Comparison of ENCODE assay signal across 18 cellular contexts in genomic region chr17:7993972-7994589, GRCh38. TPM values are rescaled to one million over a fixed set of nuclear protein-coding genes. Genes with fewer than 3 reads are reported as not detected.
DNase-seq lines count a peak whose midpoint lies in the region; ATAC-seq, FAIRE-seq and TF ChIP-seq lines count a peak whose summit lies in the region.
"Had no signal": no experiment of that assay in that cellular context is flagged by ENCODE, and none has a peak within 500 bp of the region (broad histone marks: within the 10 kb centered on the region; RNA-seq: fewer than 3 reads in every experiment).

No MANE protein-coding gene starts in this region.

- H2BK5ac ChIP-seq in H1 (ENCODE audit: low read depth, low read length) (no peak overlapping the region), trophoblast cell (ENCODE audit: low read depth, low read length, poor library complexity) (no peak overlapping the region)

- TF ChIP-seq EP300 in H1 (IDR thresholded peaks at IDR 0.05; ENCODE audit: borderline replicate concordance in 1 of 2, low read depth in 2 of 2, low read length in 2 of 2), result no peak

- no peak overlapping the region for H3K9ac ChIP-seq in H1 (replicated peaks in 1 of 4; ENCODE audit: extremely low read depth in 1 of 4, low read depth in 3 of 4, low read length in 3 of 4)
- no peak overlapping the region for H3K9ac ChIP-seq in trophoblast cell (ENCODE audit: low read length)

- H2BK12ac ChIP-seq in H1 (ENCODE audit: low read depth, low read length) (no peak overlapping the region), trophoblast cell (ENCODE audit: low read length) (no peak overlapping the region)

- H3K9me3 ChIP-seq in right cardiac atrium (ENCODE audit: control insufficient read depth, low read length) (no peaks in the 10 kb centered on the region), right atrium auricular region (no peaks in the 10 kb centered on the region), H1 (ENCODE audit: insufficient read depth in 2 of 2, low read depth in 1 of 2, low read length in 1 of 2) (no peaks in the 10 kb centered on the region), psoas muscle (no peaks in the 10 kb centered on the region), trophoblast cell (ENCODE audit: insufficient read depth, low read depth, low read length) (no peaks in the 10 kb centered on the region)
- H3K9me3 ChIP-seq: BE2C had no signal

- H3K4me1 ChIP-seq in right cardiac atrium (ENCODE audit: control insufficient read depth, insufficient read depth, low read length) (peaks cover 1% of the 10 kb centered on the region), right atrium auricular region (peaks cover 0 to 20% of the 10 kb centered on the region in 2 donors), H1 (replicated peaks in 1 of 4; ENCODE audit: control insufficient read depth in 3 of 4, insufficient read depth in 4 of 4, low read length in 3 of 4) (peaks cover 0 to 2% (median 0%) of the 10 kb centered on the region in 4 experiments; a peak in 1 of 7 replicates), psoas muscle (no peaks in the 10 kb centered on the region), trophoblast cell (ENCODE audit: control insufficient read depth in 1 of 2, insufficient read depth in 2 of 2, low read length in 2 of 2) (peaks cover 0 to 7% of the 10 kb centered on the region in 2 experiments)
- H3K4me1 ChIP-seq: BE2C had no signal

- H3K14ac ChIP-seq in H1 (ENCODE audit: insufficient read length) (no peak overlapping the region), trophoblast cell (ENCODE audit: low read length) (no peak overlapping the region)

- H2AFZ ChIP-seq in H1 (ENCODE audit: low read length) (no peak overlapping the region), trophoblast cell (ENCODE audit: insufficient read depth, low read length, poor library complexity) (no peak overlapping the region)

- no peaks in the 10 kb centered on the region for H3K27me3 ChIP-seq in right cardiac atrium (ENCODE audit: control insufficient read depth, insufficient read depth)
- H3K27me3 ChIP-seq in right atrium auricular region, result no peaks in the 10 kb centered on the region
- H3K27me3 ChIP-seq in H1 (replicated peaks in 1 of 4; ENCODE audit: control insufficient read depth in 3 of 4, extremely low read depth in 1 of 4, insufficient read depth in 3 of 4, low read length in 3 of 4), result peaks cover 0 to 14% (median 6%) of the 10 kb centered on the region in 4 experiments; a peak in 4 of 7 replicates
- H3K27me3 ChIP-seq in psoas muscle (ENCODE audit: insufficient read depth in 3 of 3, low read length in 2 of 3), result no peaks in the 10 kb centered on the region
- no peaks in the 10 kb centered on the region for H3K27me3 ChIP-seq in trophoblast cell (ENCODE audit: insufficient read depth, low read length)
- H3K27me3 ChIP-seq: BE2C had no signal

- H3K4me3 ChIP-seq in right cardiac atrium (ENCODE audit: low read length), result no peak overlapping the region
- no peak overlapping the region for H3K4me3 ChIP-seq in right atrium auricular region
- no peak overlapping the region for H3K4me3 ChIP-seq in H1 (ENCODE audit: extremely low read depth in 1 of 4, insufficient read depth in 2 of 4, low read depth in 3 of 4, low read length in 4 of 4)
- no peak overlapping the region for H3K4me3 ChIP-seq in psoas muscle
- H3K4me3 ChIP-seq in trophoblast cell (ENCODE audit: low read depth, low read length), result no peak overlapping the region

- H3K4ac ChIP-seq in H1 (replicated peaks; ENCODE audit: insufficient read length, low read depth, low read length) (no peak overlapping the region), trophoblast cell (ENCODE audit: low read depth, low read length) (no peak overlapping the region)

- TF ChIP-seq RAD21 in H1 (IDR thresholded peaks at IDR 0.05 in 1 of 2, conservative IDR thresholded peaks at IDR 0.05 in 1 of 2; ENCODE audit: low read depth in 2 of 2, low read length in 2 of 2), result no peak

- POLR2A ChIA-PET in H1 (lab: Charles Lee; ENCODE audit: partially characterized antibody), result interaction anchor here (1.6 kb wide), 1 partner anchor 17 kb away, joined by 5 read pairs; no protein-coding TSS in a partner anchor

- no peak overlapping the region for H3K18ac ChIP-seq in H1 (ENCODE audit: extremely low read depth, low read length)
- H3K18ac ChIP-seq in trophoblast cell (ENCODE audit: low read length), result no peak overlapping the region

- H3K27ac ChIP-seq in right cardiac atrium (ENCODE audit: low read length), result peak overlapping the region; percentile 2
- H3K27ac ChIP-seq in right atrium auricular region, result no peak overlapping the region
- no peak overlapping the region for H3K27ac ChIP-seq in H1 (ENCODE audit: low read depth, low read length)
- peak overlapping the region; percentile 36 for H3K27ac ChIP-seq in psoas muscle
- no peak overlapping the region for H3K27ac ChIP-seq in trophoblast cell (ENCODE audit: low read depth, low read length)
- H3K27ac ChIP-seq: C4-2B had no signal

- H4K91ac ChIP-seq in H1 (replicated peaks; ENCODE audit: insufficient read length, low read length), result no peak overlapping the region
- H4K91ac ChIP-seq in trophoblast cell (ENCODE audit: low read depth, low read length), result no peak overlapping the region

- no peak for TF ChIP-seq CTCF in right atrium auricular region (IDR thresholded peaks at IDR 0.05)
- TF ChIP-seq CTCF in H1 (IDR thresholded peaks at IDR 0.05; ENCODE audit: control extremely low read depth in 1 of 3, insufficient read depth in 1 of 3, low read depth in 1 of 3, low read length in 3 of 3), result no peak
- no peak for TF ChIP-seq CTCF in psoas muscle (IDR thresholded peaks at IDR 0.05)

- H3K23me2 ChIP-seq in H1 (ENCODE audit: low read depth, low read length), result peaks cover 5% of the 10 kb centered on the region; the same call in 1 of the 2 replicates

- H2BK120ac ChIP-seq in H1 (replicated peaks; ENCODE audit: low read depth, low read length) (no peak overlapping the region), trophoblast cell (ENCODE audit: insufficient read depth, low read length, poor library complexity) (no peak overlapping the region)

- TF ChIP-seq POLR2A in H1 (IDR thresholded peaks at IDR 0.05; ENCODE audit: control extremely low read depth in 1 of 2, low read depth in 2 of 2, low read length in 2 of 2), result no peak

- intact Hi-C loops in right cardiac atrium (cut with DNase I) (loop anchor here in 3 of 4 donors (2.0 to 5.0 kb wide), 5 partner anchors 63 to 247 kb away; no protein-coding TSS in a partner anchor), psoas muscle (cut with DNase I) (loop anchor here in 1 of 2 donors (5.0 kb wide), 1 partner anchor 63 kb away; no protein-coding TSS in a partner anchor)

- H2AK5ac ChIP-seq in H1 (ENCODE audit: low read depth, low read length) (0 out of 2 replicates have a peak overlapping the region, but pooled peaks have one; percentile 34), trophoblast cell (ENCODE audit: low read length) (no peak overlapping the region)

- H4K12ac ChIP-seq in trophoblast cell (ENCODE audit: low read depth, low read length), result no peak overlapping the region

- H3K4me2 ChIP-seq in H1 (ENCODE audit: insufficient read depth in 1 of 2, low read depth in 2 of 2, low read length in 2 of 2), result no peak overlapping the region
- no peak overlapping the region for H3K4me2 ChIP-seq in trophoblast cell (ENCODE audit: low read length)

- H3K79me1 ChIP-seq in H1 (ENCODE audit: low read depth, low read length) (no peaks in the 10 kb centered on the region), trophoblast cell (ENCODE audit: low read length) (peaks cover 4% of the 10 kb centered on the region)

- whole genome bisulfite sequencing in right cardiac atrium, result 72% methylated on average over 27 of the region's 27 CpGs
- WGBS in H1 (ENCODE audit: extremely low coverage in 1 of 2, insufficient coverage in 1 of 2, insufficient read length in 1 of 2, insufficient replicate concordance in 2 of 2, low coverage in 1 of 2, low lambda C conversion rate in 2 of 2, missing lambda C conversion rate in 1 of 2), 2 experiments, result 85% methylated on average over 27 of the region's 27 CpGs; no CpG with 5 or more reads in 1 of the 2 experiments
- 71 to 73% (median 71%) methylated on average over 27 of the region's 27 CpGs for WGBS in psoas muscle, 3 donors
- WGBS in trophoblast cell (ENCODE audit: extremely low coverage, insufficient coverage, insufficient read length), result no CpG with 5 or more reads among the region's 27 CpGs

- peaks cover 0 to 4% of the 10 kb centered on the region in 2 experiments for H4K20me1 ChIP-seq in H1 (replicated peaks in 1 of 2; ENCODE audit: control insufficient read depth in 1 of 2, insufficient read depth in 2 of 2, low read length in 2 of 2)

- H4K8ac ChIP-seq in H1 (ENCODE audit: extremely low read depth, insufficient read depth, low read length), result no peak overlapping the region
- H4K8ac ChIP-seq in trophoblast cell (ENCODE audit: low read depth, low read length), result no peak overlapping the region

- no peak overlapping the region for H2BK15ac ChIP-seq in H1 (ENCODE audit: low read length)

- no peak overlapping the region for H2BK20ac ChIP-seq in H1 (ENCODE audit: low read length)

- no peak for FAIRE-seq in H1 (lab: Jason Lieb, UNC)
- FAIRE-seq: GM12891, GM19239 had no signal

- H4K5ac ChIP-seq in H1 (ENCODE audit: insufficient read length, low read depth, low read length), result no peak overlapping the region

- H3K56ac ChIP-seq in H1 (replicated peaks; ENCODE audit: insufficient read length, low read depth, low read length), result no peak overlapping the region

- ATAC-seq in right cardiac atrium, result no peak
- ATAC-seq in psoas muscle, result no peak
- ATAC-seq in HG03565 (IDR thresholded peaks at IDR 0.05; ENCODE audit: unreplicated experiment), result no peak
- no peak for ATAC-seq in GM18498 (IDR thresholded peaks at IDR 0.05; ENCODE audit: unreplicated experiment)

- H3K23ac ChIP-seq in H1 (ENCODE audit: insufficient read length) (no peak overlapping the region), trophoblast cell (ENCODE audit: low read length) (no peak overlapping the region)

- H3K36me3 ChIP-seq in right atrium auricular region (no peaks in the 10 kb centered on the region), H1 (ENCODE audit: control insufficient read depth in 2 of 4, insufficient read depth in 4 of 4, low read length in 3 of 4) (no peaks in the 10 kb centered on the region), psoas muscle (ENCODE audit: insufficient read depth in 1 of 2, low read depth in 1 of 2) (no peaks in the 10 kb centered on the region), trophoblast cell (ENCODE audit: control insufficient read depth in 1 of 2, insufficient read depth in 2 of 2, low read length in 2 of 2) (no peaks in the 10 kb centered on the region)
- H3K36me3 ChIP-seq: BE2C had no signal

- DNase-seq in right cardiac atrium (no peak), right atrium auricular region (ENCODE audit: low spot score) (no peak), H1 (ENCODE audit: low read depth in 1 of 2, low spot score in 2 of 2) (no peak), psoas muscle (no peak), trophoblast cell (no peak)
- DNase-seq: BE2C; CD4-positive, alpha-beta memory T cell; DMS153; DMS79 treated with DMSO at 0.1 percent for 48 hours; EL; H7 had no signal

- H3K79me2 ChIP-seq in H1 (ENCODE audit: control insufficient read depth in 1 of 2, insufficient read depth in 2 of 2, low read length in 2 of 2) (no peaks in the 10 kb centered on the region), trophoblast cell (ENCODE audit: control insufficient read depth, insufficient read depth, low read length, poor library complexity) (no peaks in the 10 kb centered on the region)

- CTCF ChIA-PET in H1 (lab: Charles Lee; ENCODE audit: partially characterized antibody), result interaction anchor here (1.2 to 2.6 kb wide), 5 partner anchors 21 to 156 kb away, joined by 3 to 9 read pairs (median 6); partner anchors contain the start of gene ALOX15B

RNA-seq across cellular contexts. Expression of gene GUCY2D, which starts 8.3 kb away (rescaled TPM):
- total RNA-seq in right cardiac atrium, result under 1 TPM in 3 of 4 donors, not detected in 1; 0.23 to 0.85 (median 0.31) TPM
- 0.09 TPM for polyA plus RNA-seq in right cardiac atrium
- total RNA-seq in right atrium auricular region, result not detected
- 0.48 and 0.59 TPM in 2 replicates for total RNA-seq in H1 (2021; fragmentation: NEBNext Ultra II Directional; extraction: Animal tissue kit (Norgen Biotek cat#: 25700))
- polyA plus RNA-seq in H1 (2011; rRNA removed), result 0.20 and 0.31 TPM in 2 replicates
- 0.27 TPM for polyA plus RNA-seq in H1 (2011; cell fraction: cytosol; rRNA removed)
- polyA plus RNA-seq in H1 (2011; cell fraction: nucleus; rRNA removed), result 0.66 TPM
- polyA plus RNA-seq in H1 (2012, experiment 1 of 2), result 0.19 to 0.70 TPM (median 0.62 TPM) in 3 of 4 replicates, not detected in the other
- polyA plus RNA-seq in H1 (2012, experiment 2 of 2), result not detected
- polyA plus RNA-seq in H1 (2013, experiment 1 of 2), result 0.36 TPM
- 0.28 TPM for polyA plus RNA-seq in H1 (2013, experiment 2 of 2)
- polyA minus RNA-seq in H1 (2011; rRNA and poly(A)+ RNA removed), result 0.29 and 0.60 TPM in 2 replicates
- 1.8 TPM for polyA minus RNA-seq in H1 (2011; cell fraction: cytosol; rRNA and poly(A)+ RNA removed)
- 0.40 TPM for polyA minus RNA-seq in H1 (2011; cell fraction: nucleus; rRNA and poly(A)+ RNA removed)
- not detected for total RNA-seq in psoas muscle
- polyA plus RNA-seq in psoas muscle, result not detected
- polyA plus RNA-seq in trophoblast cell (2013), result 0.30 and 0.39 TPM in 2 replicates
- total RNA-seq: CD4-positive, alpha-beta memory T cell; H7; HT1080 had no signal

RNA-seq across cellular contexts. Expression of gene ALOX15B, which starts 44.8 kb away (rescaled TPM):
- total RNA-seq in right cardiac atrium (under 1 TPM; 0.25 to 0.68 (median 0.46) TPM), right atrium auricular region (1 to 10 TPM; 1.2 to 1.8 TPM), psoas muscle (under 1 TPM in 3 of 4 donors, not detected in 1; 0.13 to 0.42 (median 0.32) TPM)
- polyA plus RNA-seq in right cardiac atrium (0.54 TPM), H1 (2011; rRNA removed) (0.91 and 1.4 TPM in 2 replicates), psoas muscle (1 to 10 TPM in 1 of 3 donors, under 1 TPM in 1, not detected in 1; 0.09 to 1.1 TPM)
- total RNA-seq in H1 (2021; fragmentation: NEBNext Ultra II Directional; extraction: Animal tissue kit (Norgen Biotek cat#: 25700)), result 0.46 and 0.63 TPM in 2 replicates
- 0.76 TPM for polyA plus RNA-seq in H1 (2011; cell fraction: cytosol; rRNA removed)
- polyA plus RNA-seq in H1 (2011; cell fraction: nucleus; rRNA removed), result 1.3 TPM
- 0.42 to 0.79 TPM (median 0.60 TPM) in 4 replicates for polyA plus RNA-seq in H1 (2012, experiment 1 of 2)
- 0.26 TPM for polyA plus RNA-seq in H1 (2012, experiment 2 of 2)
- 0.73 TPM for polyA plus RNA-seq in H1 (2013, experiment 1 of 2)
- polyA plus RNA-seq in H1 (2013, experiment 2 of 2), result 0.70 TPM
- 0.51 and 0.63 TPM in 2 replicates for polyA minus RNA-seq in H1 (2011; rRNA and poly(A)+ RNA removed)
- polyA minus RNA-seq in H1 (2011; cell fraction: cytosol; rRNA and poly(A)+ RNA removed), result not detected
- polyA minus RNA-seq in H1 (2011; cell fraction: nucleus; rRNA and poly(A)+ RNA removed), result 0.70 TPM
- polyA plus RNA-seq in trophoblast cell (2013), result 1.2 and 1.4 TPM in 2 replicates
- total RNA-seq: H7, HT1080 had no signal
- polyA plus RNA-seq: CD4-positive, alpha-beta memory T cell; IgD-negative memory B cell had no signal

Comparison
In these comparisons a context has a peak if more than half of its experiments do, and no peak if none do; other contexts are left out.
1. H3K27ac ChIP-seq: peak in right cardiac atrium (single experiment) and psoas muscle (single experiment); none in right atrium auricular region (0 of 2), H1 (single experiment) and trophoblast cell (single experiment).